In genomic region chr6:34102099-34102656, GRCh38 we compare ENCODE assay signal across 17 cellular contexts. TPM values are rescaled to one million over a fixed set of nuclear protein-coding genes. Genes with fewer than 3 reads are reported as not detected.
DNase-seq lines count a peak whose midpoint lies in the region; ATAC-seq lines count a peak whose summit lies in the region.
"Had no signal": no experiment of that assay in that cellular context is flagged by ENCODE, and none has a peak within 500 bp of the region (broad histone marks: within the 10 kb centered on the region; RNA-seq: fewer than 3 reads in every experiment).

No MANE protein-coding gene starts in this region.

- H3K4me3 ChIP-seq in MG63 (no peak overlapping the region), aorta (ENCODE audit: low read length in 2 of 2) (no peak overlapping the region)
- H3K4me3 ChIP-seq: A549 had no signal

- H3K36me3 ChIP-seq in MG63 (no peaks in the 10 kb centered on the region), aorta (ENCODE audit: control insufficient read depth in 1 of 2, insufficient read depth in 2 of 2, low read length in 1 of 2) (no peaks in the 10 kb centered on the region)

- DNase-seq in G401 (ENCODE audit: low spot score) = peak; percentile 90
- peak; percentile 29 for DNase-seq in MG63
- DNase-seq in cerebellum (ENCODE audit: low spot score) = peak; percentile 85
- DNase-seq in left colon = no peak
- DNase-seq in activated CD4-positive, CD25-positive, alpha-beta regulatory T cell (lab: John Stamatoyannopoulos, UW) = no peak
- DNase-seq in aorta = no peak
- DNase-seq in ureter (ENCODE audit: low spot score) = no peak
- DNase-seq in SHP77 treated with DMSO at 0.1 percent for 48 hours (lab: John Stamatoyannopoulos, UW) = no peak
- DNase-seq: AML-193; Caco-2; CD4-positive, alpha-beta T cell; GDM1; HCEC 1CT; HFFc6 had no signal

- WGBS in aorta, 2 donors = 80 to 87% methylated on average over 6 of the region's 6 CpGs

- H3K27me3 ChIP-seq in MG63 = no peaks in the 10 kb centered on the region
- no peaks in the 10 kb centered on the region for H3K27me3 ChIP-seq in aorta (ENCODE audit: control insufficient read depth in 1 of 2, insufficient read depth in 2 of 2, low read length in 1 of 2)

- intact Hi-C loops in left colon (cut with DNase I, micrococcal nuclease) = no loop called here
- intact Hi-C loops in aorta (cut with DNase I) = no loop called here

- ATAC-seq in left colon (peak; percentile 60), aorta (ENCODE audit: low FRiP score) (no peak)
- ATAC-seq: A549 had no signal

- no peaks in the 10 kb centered on the region for H3K9me3 ChIP-seq in MG63
- no peaks in the 10 kb centered on the region for H3K9me3 ChIP-seq in aorta (ENCODE audit: control insufficient read depth, low read length)
- H3K9me3 ChIP-seq: A549, Caco-2 had no signal

- in situ Hi-C loops in G401 (cut with HindIII; ENCODE audit: low sequenced_read_pairs) = no loop called here

- H3K27ac ChIP-seq in aorta (ENCODE audit: low read depth in 1 of 2, low read length in 2 of 2) = no peak overlapping the region
- H3K27ac ChIP-seq: 22Rv1, A549, C4-2B had no signal

- no peaks in the 10 kb centered on the region for H3K4me1 ChIP-seq in aorta (ENCODE audit: control insufficient read depth in 1 of 2, insufficient read depth in 2 of 2, low read length in 2 of 2)
- H3K4me1 ChIP-seq: A549, Caco-2 had no signal

RNA-seq across cellular contexts. Expression of gene GRM4, which starts 43.7 kb away (rescaled TPM):
- 4.9 and 6.5 TPM in 2 replicates for total RNA-seq in G401 (2014; rRNA removed; shearing (Covaris generic))
- not detected in 2 replicates for total RNA-seq in MG63 (2014; rRNA removed; shearing (Covaris generic); ENCODE audit: low replicate concordance)
- total RNA-seq in cerebellum (28.3 TPM), left colon (not detected), aorta (not detected), ureter (0.21 TPM)
- not detected for polyA plus RNA-seq in aorta

Comparison
In these comparisons a context has a peak if more than half of its experiments do, and no peak if none do; other contexts are left out.
1. DNase-seq: peak in G401 (single experiment), MG63 (single experiment) and cerebellum (single experiment); none in left colon (0 of 2), activated CD4-positive, CD25-positive, alpha-beta regulatory T cell (0 of 4), aorta (0 of 2), ureter (single experiment) and SHP77 treated with DMSO at 0.1 percent for 48 hours (single experiment).